In the genomic region with DNA sequence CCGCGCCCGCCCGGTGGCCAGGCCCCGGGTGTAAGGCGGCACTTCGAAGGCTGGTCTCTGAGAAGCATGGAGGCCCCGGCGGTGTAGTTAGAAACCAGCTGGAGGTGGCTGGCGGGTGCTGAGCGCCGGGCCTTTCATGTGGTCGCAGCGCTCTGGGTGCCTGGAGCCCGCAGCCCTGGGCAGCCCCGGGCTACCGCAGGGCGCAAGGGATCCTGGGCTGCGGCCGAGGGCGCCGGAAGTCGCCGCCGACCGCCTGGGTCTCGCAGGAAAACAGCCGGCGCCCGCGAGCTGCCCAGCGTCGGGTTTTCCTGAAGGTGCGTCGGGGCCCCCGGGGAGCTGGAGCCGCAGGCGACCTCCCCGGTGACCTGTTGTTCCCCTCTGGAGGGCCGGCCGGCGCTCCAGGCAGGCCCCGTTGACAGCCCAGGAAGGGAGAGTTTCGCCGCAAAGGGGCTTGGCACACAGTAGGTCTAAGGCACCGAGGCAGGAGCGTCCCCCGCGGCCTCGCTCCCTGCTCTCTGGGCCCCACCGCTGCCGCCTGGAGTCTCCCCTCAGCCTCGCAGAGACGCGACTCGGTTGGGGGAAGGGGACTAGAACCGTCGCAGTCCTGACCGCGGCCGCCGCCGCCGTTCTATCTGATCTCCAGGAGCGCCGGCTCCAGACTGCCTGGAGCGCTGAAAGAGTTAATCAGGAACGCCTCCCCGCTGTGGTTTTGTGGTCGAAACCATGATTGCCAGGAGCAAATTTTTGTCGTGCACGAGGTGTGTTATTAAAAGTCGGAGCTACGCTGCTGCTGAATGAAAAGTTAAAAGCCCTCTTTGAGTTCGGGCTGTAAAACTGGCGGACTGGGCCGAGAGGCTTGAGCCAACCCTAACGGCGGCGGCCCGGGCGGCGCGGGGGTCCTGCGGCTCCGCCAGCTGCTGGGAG, we compare ENCODE assay signal across 8 cellular contexts. TPM values are rescaled to one million over a fixed set of nuclear protein-coding genes. Genes with fewer than 3 reads are reported as not detected.
DNase-seq lines count a peak whose midpoint lies in the region; ATAC-seq and TF ChIP-seq lines count a peak whose summit lies in the region.

No MANE protein-coding gene starts in this region.

- peak overlapping the region; percentile 65 for H3K4me3 Mint-ChIP-seq in activated T-helper 1 cell treated with anti-CD3 and anti-CD28 coated beads, Interleukin-12 subunit alpha, Interleukin-12 subunit beta, Interleukin-2, Interleukin-4 antibody, amounts not matched to agents 30 ng/mL and 10 ng/mL and 1 ng/mL, durations not matched to agents 14 hours and 24 hours and 36 hours

- H2BK12ac ChIP-seq in neuronal stem cell (ENCODE audit: low read length): peak overlapping the region; percentile 95

- peak; percentile 26 for TF ChIP-seq CTCF in DND-41 (IDR thresholded peaks at IDR 0.05; ENCODE audit: borderline replicate concordance, extremely low read depth, low read length, poor library complexity, severe bottlenecking)
- no peak for TF ChIP-seq CTCF in OCI-LY1 (IDR thresholded peaks at IDR 0.05; ENCODE audit: low read length)
- TF ChIP-seq CTCF in thoracic aorta (IDR thresholded peaks at IDR 0.05): no peak

- H3K4me2 ChIP-seq in DND-41 (ENCODE audit: insufficient read depth, low read length): peak overlapping the region; percentile 51
- H3K4me2 ChIP-seq in OCI-LY1 (ENCODE audit: low read length): peak overlapping the region; percentile 73
- H3K4me2 ChIP-seq in neuronal stem cell (ENCODE audit: insufficient read depth, low read length, poor library complexity, severe bottlenecking): peak overlapping the region; percentile 87

- ATAC-seq in DND-41 (ENCODE audit: insufficient read depth, low read depth) (peak; percentile 91), thoracic aorta (ENCODE audit: insufficient number of reproducible peaks, low FRiP score, low read depth) (no peak)

- no peak overlapping the region for H4K8ac ChIP-seq in neuronal stem cell (ENCODE audit: low read depth, low read length)

- peak overlapping the region; percentile 77 for H3K23ac ChIP-seq in neuronal stem cell (ENCODE audit: low read depth, low read length, poor library complexity)

- no peak overlapping the region for H3K4ac ChIP-seq in neuronal stem cell (ENCODE audit: low read length)

- POLR2A ChIA-PET in HEK293T (lab: Yijun Ruan, JAX): interaction anchor here (0.7 to 2.4 kb wide), 19 partner anchors 9 to 911 kb away, joined by 3 to 11 read pairs (median 4); no protein-coding TSS in a partner anchor

- H2AK5ac ChIP-seq in neuronal stem cell (ENCODE audit: low read depth, low read length): no peak overlapping the region

- H3K18ac ChIP-seq in neuronal stem cell (ENCODE audit: low read length): peak overlapping the region; percentile 92

- peaks cover 94% of the 10 kb centered on the region for H3K27me3 Mint-ChIP-seq in activated T-helper 1 cell treated with anti-CD3 and anti-CD28 coated beads, Interleukin-12 subunit alpha, Interleukin-12 subunit beta, Interleukin-2, Interleukin-4 antibody, amounts not matched to agents 30 ng/mL and 10 ng/mL and 1 ng/mL, durations not matched to agents 14 hours and 24 hours and 36 hours (ENCODE audit: insufficient read depth)

- no peak overlapping the region for H4K91ac ChIP-seq in neuronal stem cell (ENCODE audit: low read depth, low read length, poor library complexity)

- H3F3A ChIP-seq in OCI-LY1 (ENCODE audit: insufficient read depth, low read length): no peaks in the 10 kb centered on the region

- H3K9me3 Mint-ChIP-seq in activated T-helper 1 cell treated with anti-CD3 and anti-CD28 coated beads, Interleukin-12 subunit alpha, Interleukin-12 subunit beta, Interleukin-2, Interleukin-4 antibody, amounts not matched to agents 30 ng/mL and 10 ng/mL and 1 ng/mL, durations not matched to agents 14 hours and 24 hours and 36 hours: no peaks in the 10 kb centered on the region

- H3K36me3 ChIP-seq in DND-41 (ENCODE audit: insufficient read depth, low read length): no peaks in the 10 kb centered on the region
- no peaks in the 10 kb centered on the region for H3K36me3 ChIP-seq in OCI-LY1 (ENCODE audit: insufficient read depth, low read length)
- H3K36me3 ChIP-seq in neuronal stem cell (replicated peaks in 1 of 2; ENCODE audit: control insufficient read depth in 2 of 2, insufficient read depth in 2 of 2, low read length in 2 of 2): no peaks in the 10 kb centered on the region
- no peaks in the 10 kb centered on the region for H3K36me3 ChIP-seq in thoracic aorta

- no peaks in the 10 kb centered on the region for H3K9me3 ChIP-seq in DND-41 (ENCODE audit: insufficient read depth, low read length, severe bottlenecking)
- no peaks in the 10 kb centered on the region for H3K9me3 ChIP-seq in OCI-LY1 (ENCODE audit: low read length)
- no peaks in the 10 kb centered on the region for H3K9me3 ChIP-seq in neuronal stem cell (replicated peaks in 1 of 2; ENCODE audit: control insufficient read depth in 2 of 2, insufficient read depth in 1 of 2, low read depth in 1 of 2, low read length in 2 of 2)
- H3K9me3 ChIP-seq in thoracic aorta: no peaks in the 10 kb centered on the region

- H3K4me3 ChIP-seq in DND-41 (ENCODE audit: low read depth in 1 of 2, low read length in 2 of 2) (no peak overlapping the region; a peak in 1 of 4 replicates), OCI-LY1 (ENCODE audit: low read depth, low read length, poor library complexity, severe bottlenecking) (peak overlapping the region; percentile 57), neuronal stem cell (ENCODE audit: low read length in 2 of 2) (peak overlapping the region in 1 of 2 donors; percentile 75), thoracic aorta (peak overlapping the region; percentile 78)

- H3K27me3 ChIP-seq in DND-41 (ENCODE audit: insufficient read depth, low read length, poor library complexity): peaks cover 94% of the 10 kb centered on the region
- H3K27me3 ChIP-seq in OCI-LY1 (ENCODE audit: insufficient read depth, low read length): 0 out of 2 replicates have a peak, but pooled peaks cover 8% of the 10 kb centered on the region
- H3K27me3 ChIP-seq in neuronal stem cell (ENCODE audit: control insufficient read depth in 3 of 3, insufficient read depth in 3 of 3, low read depth in 1 of 3, low read length in 3 of 3): peaks cover 2 to 92% (median 42%) of the 10 kb centered on the region in 3 experiments
- H3K27me3 ChIP-seq in thoracic aorta (replicated peaks; ENCODE audit: insufficient read depth): no peaks in the 10 kb centered on the region

- no peaks in the 10 kb centered on the region for H3K79me1 ChIP-seq in neuronal stem cell (ENCODE audit: low read depth, low read length)

- H3K27ac Mint-ChIP-seq in activated T-helper 1 cell treated with anti-CD3 and anti-CD28 coated beads, Interleukin-12 subunit alpha, Interleukin-12 subunit beta, Interleukin-2, Interleukin-4 antibody, amounts not matched to agents 30 ng/mL and 10 ng/mL and 1 ng/mL, durations not matched to agents 14 hours and 24 hours and 36 hours: peak overlapping the region; percentile 71

- H3K4me1 ChIP-seq in DND-41 (ENCODE audit: insufficient read depth, low read length) (peaks cover 26% of the 10 kb centered on the region), OCI-LY1 (ENCODE audit: insufficient read depth, low read length, severe bottlenecking) (peaks cover 26% of the 10 kb centered on the region), neuronal stem cell (ENCODE audit: control insufficient read depth in 2 of 2, insufficient read depth in 1 of 2, low read depth in 1 of 2, low read length in 2 of 2) (peaks cover 0 to 8% of the 10 kb centered on the region in 2 donors), thoracic aorta (ENCODE audit: control insufficient read depth in 1 of 2, low read depth in 2 of 2) (peaks cover 0 to 16% of the 10 kb centered on the region in 2 donors)

- no peaks in the 10 kb centered on the region for H3K9me2 ChIP-seq in OCI-LY1 (ENCODE audit: low read depth, low read length)

- H3K79me2 ChIP-seq in DND-41 (ENCODE audit: insufficient read depth, low read length) (no peaks in the 10 kb centered on the region), OCI-LY1 (ENCODE audit: insufficient read depth, low read length) (no peaks in the 10 kb centered on the region)

- H3K36me3 Mint-ChIP-seq in activated T-helper 1 cell treated with anti-CD3 and anti-CD28 coated beads, Interleukin-12 subunit alpha, Interleukin-12 subunit beta, Interleukin-2, Interleukin-4 antibody, amounts not matched to agents 30 ng/mL and 10 ng/mL and 1 ng/mL, durations not matched to agents 14 hours and 24 hours and 36 hours (ENCODE audit: low read depth): no peaks in the 10 kb centered on the region

- intact Hi-C loops in activated T-helper 1 cell treated with anti-CD3 and anti-CD28 coated beads, Interleukin-12 subunit alpha, Interleukin-12 subunit beta, Interleukin-2, Interleukin-4 antibody, amounts not matched to agents 30 ng/mL and 10 ng/mL and 1 ng/mL, durations not matched to agents 14 hours and 24 hours and 36 hours (cut with micrococcal nuclease): loop anchor here (1.0 to 5.0 kb wide), 6 partner anchors 28 to 1585 kb away; a partner anchor contains a TSS

- no CpG with 5 or more reads among the region's 86 CpGs for WGBS in neuronal stem cell (ENCODE audit: extremely low coverage in 2 of 2, insufficient read length in 2 of 2, insufficient replicate concordance in 1 of 2), 2 donors

- peak; percentile 88 for DNase-seq in DND-41
- peak; percentile 76 for DNase-seq in HEK293T (ENCODE audit: extremely low spot score)
- DNase-seq in activated T-helper 1 cell treated with anti-CD3 and anti-CD28 coated beads, Interleukin-12 subunit alpha, Interleukin-12 subunit beta, Interleukin-2, Interleukin-4 antibody, amounts not matched to agents 30 ng/mL and 10 ng/mL and 1 ng/mL, durations not matched to agents 14 hours and 24 hours and 36 hours (ENCODE audit: low spot score): peak; percentile 71
- DNase-seq in fibroblast of peridontal ligament (ENCODE audit: extremely low read depth): peak; percentile 61
- DNase-seq in neuronal stem cell (ENCODE audit: low spot score): peak; percentile 52
- DNase-seq in thoracic aorta (ENCODE audit: low spot score): no peak
- no peak for DNase-seq in occipital lobe (lab: John Stamatoyannopoulos, UW)

- no peak overlapping the region for H3K14ac ChIP-seq in neuronal stem cell (ENCODE audit: low read length)

- H3K27ac ChIP-seq in DND-41 (ENCODE audit: low read length) (no peak overlapping the region), OCI-LY1 (ENCODE audit: low read depth, low read length, poor library complexity, severe bottlenecking) (no peak overlapping the region), neuronal stem cell (replicated peaks; ENCODE audit: low read length) (no peak overlapping the region), thoracic aorta (no peak overlapping the region)

- H2AFZ ChIP-seq in DND-41 (ENCODE audit: low read depth, low read length) (no peak overlapping the region), OCI-LY1 (ENCODE audit: low read length) (no peak overlapping the region), neuronal stem cell (ENCODE audit: low read length) (peak overlapping the region; percentile 79)

- peak overlapping the region; percentile 41 for H2BK15ac ChIP-seq in neuronal stem cell (ENCODE audit: low read length)

- H3K9ac ChIP-seq in DND-41 (ENCODE audit: low read depth, low read length) (no peak overlapping the region), OCI-LY1 (ENCODE audit: low read length) (peak overlapping the region; percentile 14; the same call in 1 of the 2 replicates), neuronal stem cell (ENCODE audit: low read depth, low read length, poor library complexity) (peak overlapping the region; percentile 86)

- peaks cover 82% of the 10 kb centered on the region for H4K20me1 ChIP-seq in DND-41 (ENCODE audit: insufficient read depth, low read length)
- no peaks in the 10 kb centered on the region for H4K20me1 ChIP-seq in OCI-LY1 (ENCODE audit: insufficient read depth, low read length)

- H2BK5ac ChIP-seq in neuronal stem cell (ENCODE audit: low read length): peak overlapping the region; percentile 50

- H2BK120ac ChIP-seq in neuronal stem cell (ENCODE audit: low read depth, low read length): peak overlapping the region; percentile 56

- H3K4me1 Mint-ChIP-seq in activated T-helper 1 cell treated with anti-CD3 and anti-CD28 coated beads, Interleukin-12 subunit alpha, Interleukin-12 subunit beta, Interleukin-2, Interleukin-4 antibody, amounts not matched to agents 30 ng/mL and 10 ng/mL and 1 ng/mL, durations not matched to agents 14 hours and 24 hours and 36 hours (ENCODE audit: low read depth): peaks cover 48% of the 10 kb centered on the region

- CTCF ChIA-PET in HEK293T (lab: Yijun Ruan, JAX): interaction anchor here (0.7 to 3.1 kb wide), 4 partner anchors 8 to 224 kb away, joined by 3 to 12 read pairs (median 4); no protein-coding TSS in a partner anchor

RNA-seq across cellular contexts. Expression of a gene that starts 2.8 kb away (rescaled TPM):
- total RNA-seq in activated T-helper 1 cell treated with anti-CD3 and anti-CD28 coated beads, Interleukin-12 subunit alpha, Interleukin-12 subunit beta, Interleukin-2, Interleukin-4 antibody, amounts not matched to agents 30 ng/mL and 10 ng/mL and 1 ng/mL, durations not matched to agents 14 hours and 24 hours and 36 hours: not detected in 2 replicates
- polyA plus RNA-seq in neuronal stem cell (2013, experiment 1 of 2): 0.54 TPM
- 0.50 TPM for polyA plus RNA-seq in neuronal stem cell (2013, experiment 2 of 2)
- total RNA-seq in thoracic aorta (1 to 10 TPM in 1 of 2 donors, under 1 TPM in 1; 0.54 to 1.3 TPM), occipital lobe (not detected)

Comparison
In these comparisons a context has a peak if more than half of its experiments do, and no peak if none do; other contexts are left out.
1. DNase-seq: peak in DND-41 (single experiment), HEK293T (single experiment), activated T-helper 1 cell treated with anti-CD3 and anti-CD28 coated beads, Interleukin-12 subunit alpha, Interleukin-12 subunit beta, Interleukin-2, Interleukin-4 antibody, amounts not matched to agents 30 ng/mL and 10 ng/mL and 1 ng/mL, durations not matched to agents 14 hours and 24 hours and 36 hours (single experiment), fibroblast of peridontal ligament (single experiment) and neuronal stem cell (single experiment); none in thoracic aorta (single experiment) and occipital lobe (single experiment).
2. H3K4me3 ChIP-seq: peak in OCI-LY1 (single experiment) and thoracic aorta (single experiment); none in DND-41 (0 of 2).
3. Peak in every context shown above with its lines, with median percentiles within 50 percentile points of each other: H3K4me2 ChIP-seq.